In genomic region chr12:17527021-17527420, GRCh38 we compare ENCODE assay signal across 16 cellular contexts.
DNase-seq lines count a peak whose midpoint lies in the region; ATAC-seq and TF ChIP-seq lines count a peak whose summit lies in the region.
"Had no signal": no experiment of that assay in that cellular context is flagged by ENCODE, and none has a peak within 500 bp of the region (broad histone marks: within the 10 kb centered on the region; RNA-seq: fewer than 3 reads in every experiment).

No MANE protein-coding gene starts in this region.

- H3K9me3 Mint-ChIP-seq in GM23338 = no peaks in the 10 kb centered on the region
- no peaks in the 10 kb centered on the region for H3K9me3 Mint-ChIP-seq in endodermal cell

- H3K4me1 Mint-ChIP-seq in GM23338 (no peaks in the 10 kb centered on the region), endodermal cell (peaks cover 14% of the 10 kb centered on the region)
- H3K4me1 Mint-ChIP-seq: B cell; CD4-positive, CD25-positive, alpha-beta regulatory T cell had no signal

- DNase-seq in A673 (ENCODE audit: low spot score) (peak; percentile 33), GM23338 (ENCODE audit: low spot score) (peak; percentile 6), endodermal cell (no peak), erythroblast (lab: John Stamatoyannopoulos, UW) (no peak), caudate nucleus (lab: John Stamatoyannopoulos, UW) (no peak)
- no peak for DNase-seq in effector memory CD4-positive, alpha-beta T cell
- DNase-seq: CD4-positive, CD25-positive, alpha-beta regulatory T cell; CD8-positive, alpha-beta T cell; DMS53; DMS79 treated with DMSO at 0.1 percent for 48 hours; H7; HCEC 1CT had no signal

- CTCF ChIA-PET in A673 (lab: Charles Lee) = no interaction called here

- intact Hi-C loops in A673 (cut with micrococcal nuclease; ENCODE audit: unreplicated experiment) = loop anchor here (5.0 kb wide), 1 partner anchor 155 kb away; no protein-coding TSS in a partner anchor

- H4K20me1 ChIP-seq in GM23338 (replicated peaks; ENCODE audit: insufficient read depth) = no peaks in the 10 kb centered on the region
- H4K20me1 ChIP-seq: BLaER1 had no signal

- TF ChIP-seq CTCF in A673 (conservative IDR thresholded peaks at IDR 0.05; ENCODE audit: low read depth, low read length) (0 out of 2 replicates have a peak, but pooled peaks have one; percentile 24), GM23338 (conservative IDR thresholded peaks at IDR 0.05; ENCODE audit: low read depth in 2 of 2) (peak in 1 of 2 experiments; percentile 18; a peak in 1 of 4 replicates), endodermal cell (conservative IDR thresholded peaks at IDR 0.05) (peak; percentile 50)

- H3K27ac Mint-ChIP-seq in GM23338 (no peak overlapping the region), endodermal cell (no peak overlapping the region)
- H3K27ac Mint-ChIP-seq: B cell; CD4-positive, CD25-positive, alpha-beta regulatory T cell; CD8-positive, alpha-beta T cell had no signal

- no peak for TF ChIP-seq POLR2A in erythroblast (IDR thresholded peaks at IDR 0.05; ENCODE audit: low read length)

- POLR2A ChIA-PET in A673 (lab: Charles Lee; ENCODE audit: low non-redundant PET) = no interaction called here

- H3F3A ChIP-seq in GM23338 (replicated peaks; ENCODE audit: low read depth) = no peaks in the 10 kb centered on the region

- WGBS in endodermal cell (ENCODE audit: insufficient coverage in 1 of 2, insufficient read length in 1 of 2), 2 experiments = 88 to 89% methylated on average over 1 of the region's 1 CpG

- no peak overlapping the region for H3K27ac ChIP-seq in A673 (ENCODE audit: low read depth, low read length, poor library complexity, severe bottlenecking)
- H3K27ac ChIP-seq in GM23338 (ENCODE audit: low read depth) = no peak overlapping the region
- no peak overlapping the region for H3K27ac ChIP-seq in endodermal cell (ENCODE audit: low read depth, low read length)
- no peak overlapping the region for H3K27ac ChIP-seq in caudate nucleus (ENCODE audit: low read depth, low read length)
- no peak overlapping the region for H3K27ac ChIP-seq in effector memory CD4-positive, alpha-beta T cell (ENCODE audit: insufficient read depth, low read length, poor library complexity, severe bottlenecking)
- H3K27ac ChIP-seq: BLaER1, C4-2B had no signal

- peaks cover 2% of the 10 kb centered on the region for H3K27me3 Mint-ChIP-seq in GM23338 (ENCODE audit: insufficient read depth, low read depth, poor library complexity)
- peaks cover 1% of the 10 kb centered on the region for H3K27me3 Mint-ChIP-seq in endodermal cell (ENCODE audit: insufficient read depth)
- H3K27me3 Mint-ChIP-seq: B cell; CD4-positive, CD25-positive, alpha-beta regulatory T cell had no signal

- H3K36me3 Mint-ChIP-seq in GM23338 (ENCODE audit: low read depth) (no peaks in the 10 kb centered on the region), endodermal cell (ENCODE audit: low read depth) (no peaks in the 10 kb centered on the region)
- H3K36me3 Mint-ChIP-seq: CD4-positive, CD25-positive, alpha-beta regulatory T cell; CD8-positive, alpha-beta T cell had no signal

- H3K36me3 ChIP-seq in A673 (ENCODE audit: insufficient read depth, low read length, poor library complexity, severe bottlenecking) (no peaks in the 10 kb centered on the region), GM23338 (ENCODE audit: insufficient read depth) (no peaks in the 10 kb centered on the region), endodermal cell (ENCODE audit: control insufficient read depth, insufficient read depth, low read length) (no peaks in the 10 kb centered on the region)
- H3K36me3 ChIP-seq in effector memory CD4-positive, alpha-beta T cell (ENCODE audit: control insufficient read depth, insufficient read depth, low read length) = no peaks in the 10 kb centered on the region
- H3K36me3 ChIP-seq: BLaER1 had no signal

- no TSS peak for BruUV-seq in A673 (replicated peaks; lab: Mats Ljungman, UMichigan)

- no peak overlapping the region for H3K4me3 Mint-ChIP-seq in GM23338
- no peak overlapping the region for H3K4me3 Mint-ChIP-seq in endodermal cell
- H3K4me3 Mint-ChIP-seq: B cell; CD4-positive, CD25-positive, alpha-beta regulatory T cell; CD8-positive, alpha-beta T cell had no signal

- H3K4me3 ChIP-seq in A673 (ENCODE audit: low read depth, low read length, poor library complexity, severe bottlenecking) = no peak overlapping the region
- H3K4me3 ChIP-seq in GM23338 = no peak overlapping the region
- H3K4me3 ChIP-seq in endodermal cell (ENCODE audit: low read length) = no peak overlapping the region
- no peak overlapping the region for H3K4me3 ChIP-seq in effector memory CD4-positive, alpha-beta T cell (ENCODE audit: insufficient read depth, low read depth, low read length, poor library complexity, severe bottlenecking)
- H3K4me3 ChIP-seq: BLaER1 had no signal

- H3K79me2 ChIP-seq in GM23338 (replicated peaks; ENCODE audit: insufficient read depth) = no peaks in the 10 kb centered on the region

- H3K9me2 ChIP-seq in GM23338 (ENCODE audit: insufficient read depth) = no peaks in the 10 kb centered on the region

- H3K4me1 ChIP-seq in A673 (ENCODE audit: insufficient read depth, low read length, poor library complexity, severe bottlenecking) (peaks cover 9% of the 10 kb centered on the region), GM23338 (ENCODE audit: insufficient read depth) (no peaks in the 10 kb centered on the region), endodermal cell (ENCODE audit: control insufficient read depth, insufficient read depth, low read length) (no peaks in the 10 kb centered on the region)
- H3K4me1 ChIP-seq in effector memory CD4-positive, alpha-beta T cell (ENCODE audit: control insufficient read depth, insufficient read depth, low read length, poor library complexity, severe bottlenecking) = no peaks in the 10 kb centered on the region
- H3K4me1 ChIP-seq: BLaER1 had no signal

- no peaks in the 10 kb centered on the region for H3K27me3 ChIP-seq in A673 (replicated peaks; ENCODE audit: insufficient read depth, low read depth, low read length, poor library complexity)
- no peaks in the 10 kb centered on the region for H3K27me3 ChIP-seq in GM23338 (ENCODE audit: insufficient read depth)
- H3K27me3 ChIP-seq in endodermal cell (ENCODE audit: control insufficient read depth, insufficient read depth, low read length, poor library complexity, severe bottlenecking) = no peaks in the 10 kb centered on the region
- H3K27me3 ChIP-seq in effector memory CD4-positive, alpha-beta T cell (replicated peaks; ENCODE audit: control insufficient read depth, insufficient read depth, low read length, poor library complexity, severe bottlenecking) = no peaks in the 10 kb centered on the region
- H3K27me3 ChIP-seq: BLaER1 had no signal

- 0 out of 2 replicates have a peak overlapping the region, but pooled peaks have one; percentile 5 for H2AFZ ChIP-seq in GM23338

- no peak overlapping the region for H3K9ac ChIP-seq in endodermal cell (ENCODE audit: extremely low read depth, low read length, poor library complexity, severe bottlenecking)
- H3K9ac ChIP-seq: BLaER1 had no signal

- no peaks in the 10 kb centered on the region for H3K9me3 ChIP-seq in A673 (ENCODE audit: low read depth, low read length, poor library complexity, severe bottlenecking)
- H3K9me3 ChIP-seq in endodermal cell (ENCODE audit: control insufficient read depth, low read length) = no peaks in the 10 kb centered on the region
- no peaks in the 10 kb centered on the region for H3K9me3 ChIP-seq in effector memory CD4-positive, alpha-beta T cell (ENCODE audit: control insufficient read depth, low read length)
- H3K9me3 ChIP-seq: BLaER1 had no signal

- ATAC-seq in GM23338 (no peak), GM18873 (IDR thresholded peaks at IDR 0.05; ENCODE audit: low FRiP score, unreplicated experiment) (no peak)
- ATAC-seq: CD8-positive, alpha-beta T cell had no signal

- H3K4me2 ChIP-seq in GM23338 = no peak overlapping the region
- H3K4me2 ChIP-seq: BLaER1 had no signal

TF ChIP-seq in GM23338, 12 proteins besides CTCF, POLR2A, EP300 and RAD21:
- TF ChIP-seq EZH2phosphoT487 (IDR thresholded peaks at IDR 0.05; ENCODE audit: unreplicated experiment) = no peak
- no peak for TF ChIP-seq JUNB (IDR thresholded peaks at IDR 0.05; ENCODE audit: unreplicated experiment)
- no peak for TF ChIP-seq ZNF114 (CRISPR knock-in tag; IDR thresholded peaks at IDR 0.05)
- no peak for TF ChIP-seq EZH2 (IDR thresholded peaks at IDR 0.05; ENCODE audit: low read depth, unreplicated experiment)
- no peak for TF ChIP-seq ETS1 (IDR thresholded peaks at IDR 0.05)
- no peak for TF ChIP-seq POLR2AphosphoS5 (IDR thresholded peaks at IDR 0.05; ENCODE audit: low read depth)
TF ChIP-seq in GM23338: peak in this region for 0.

Comparison
In these comparisons a context has a peak if more than half of its experiments do, and no peak if none do; other contexts are left out.
1. DNase-seq: peak in A673 (single experiment) and GM23338 (single experiment); none in endodermal cell (single experiment), erythroblast (0 of 2), caudate nucleus (0 of 61) and effector memory CD4-positive, alpha-beta T cell (0 of 3).